Comparison of ENCODE assay signal across 1 cellular context in the genomic region with DNA sequence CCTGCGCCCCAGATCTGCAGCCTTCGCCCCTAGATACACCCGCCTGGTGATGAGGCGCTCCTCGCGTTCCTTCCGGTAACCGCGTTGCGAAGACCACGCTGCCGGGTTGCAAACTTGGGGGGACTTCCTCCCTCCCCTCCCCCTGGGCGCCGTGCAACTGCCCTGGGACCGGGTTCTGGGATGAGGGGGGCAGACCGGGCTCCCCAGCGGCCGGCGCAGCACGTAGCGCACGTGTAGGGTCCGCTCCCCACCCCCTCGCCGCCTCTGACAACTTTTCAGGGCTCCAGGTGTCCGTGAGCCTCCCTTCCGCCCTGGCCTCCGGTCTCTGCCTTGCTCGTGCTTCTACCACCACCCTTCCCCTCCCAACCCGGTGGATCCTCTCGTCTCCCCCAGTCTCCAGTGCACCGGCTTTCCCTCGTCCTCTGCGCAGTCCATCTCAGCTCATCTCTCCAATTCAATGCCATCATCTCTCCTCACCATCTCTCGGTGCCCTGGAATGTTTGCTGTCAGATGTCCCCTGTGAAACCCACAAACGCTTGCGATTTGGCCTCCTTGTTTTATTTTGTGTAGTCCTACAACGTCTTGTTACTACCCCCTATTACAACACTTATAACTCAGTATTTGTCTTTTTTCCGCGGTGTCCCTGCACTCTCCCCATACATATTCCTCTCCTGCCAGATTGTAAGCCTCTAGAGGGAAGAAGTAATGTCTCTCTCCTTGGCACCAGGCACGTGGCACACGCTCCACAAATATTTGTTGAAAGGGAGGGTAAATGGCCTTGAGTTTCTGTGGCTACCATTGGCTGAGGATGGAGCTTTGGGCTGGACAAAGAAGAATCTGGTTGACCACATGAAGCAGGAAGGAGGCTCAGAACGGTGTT.
TF ChIP-seq lines count a peak whose summit lies in the region.

No MANE protein-coding gene starts in this region.

TF ChIP-seq in GM12878, 131 proteins besides CTCF, POLR2A, EP300 and RAD21 (continued from another document):
- peak; percentile 29; the same call in 1 of the 2 replicates for TF ChIP-seq ZNF687 (IDR thresholded peaks at IDR 0.05)
- TF ChIP-seq, protein P1, sequence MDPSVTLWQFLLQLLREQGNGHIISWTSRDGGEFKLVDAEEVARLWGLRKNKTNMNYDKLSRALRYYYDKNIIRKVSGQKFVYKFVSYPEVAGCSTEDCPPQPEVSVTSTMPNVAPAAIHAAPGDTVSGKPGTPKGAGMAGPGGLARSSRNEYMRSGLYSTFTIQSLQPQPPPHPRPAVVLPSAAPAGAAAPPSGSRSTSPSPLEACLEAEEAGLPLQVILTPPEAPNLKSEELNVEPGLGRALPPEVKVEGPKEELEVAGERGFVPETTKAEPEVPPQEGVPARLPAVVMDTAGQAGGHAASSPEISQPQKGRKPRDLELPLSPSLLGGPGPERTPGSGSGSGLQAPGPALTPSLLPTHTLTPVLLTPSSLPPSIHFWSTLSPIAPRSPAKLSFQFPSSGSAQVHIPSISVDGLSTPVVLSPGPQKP (IDR thresholded peaks at IDR 0.05; ENCODE audit: low read depth, low read length): peak; percentile 52; the same call in 1 of the 2 replicates
- no peak for TF ChIP-seq NR2F1 (conservative IDR thresholded peaks at IDR 0.05)
- TF ChIP-seq NFIC (IDR thresholded peaks at IDR 0.05; ENCODE audit: low read depth, low read length): no peak
- TF ChIP-seq ZSCAN29 (IDR thresholded peaks at IDR 0.05): no peak
- TF ChIP-seq, protein P2, sequence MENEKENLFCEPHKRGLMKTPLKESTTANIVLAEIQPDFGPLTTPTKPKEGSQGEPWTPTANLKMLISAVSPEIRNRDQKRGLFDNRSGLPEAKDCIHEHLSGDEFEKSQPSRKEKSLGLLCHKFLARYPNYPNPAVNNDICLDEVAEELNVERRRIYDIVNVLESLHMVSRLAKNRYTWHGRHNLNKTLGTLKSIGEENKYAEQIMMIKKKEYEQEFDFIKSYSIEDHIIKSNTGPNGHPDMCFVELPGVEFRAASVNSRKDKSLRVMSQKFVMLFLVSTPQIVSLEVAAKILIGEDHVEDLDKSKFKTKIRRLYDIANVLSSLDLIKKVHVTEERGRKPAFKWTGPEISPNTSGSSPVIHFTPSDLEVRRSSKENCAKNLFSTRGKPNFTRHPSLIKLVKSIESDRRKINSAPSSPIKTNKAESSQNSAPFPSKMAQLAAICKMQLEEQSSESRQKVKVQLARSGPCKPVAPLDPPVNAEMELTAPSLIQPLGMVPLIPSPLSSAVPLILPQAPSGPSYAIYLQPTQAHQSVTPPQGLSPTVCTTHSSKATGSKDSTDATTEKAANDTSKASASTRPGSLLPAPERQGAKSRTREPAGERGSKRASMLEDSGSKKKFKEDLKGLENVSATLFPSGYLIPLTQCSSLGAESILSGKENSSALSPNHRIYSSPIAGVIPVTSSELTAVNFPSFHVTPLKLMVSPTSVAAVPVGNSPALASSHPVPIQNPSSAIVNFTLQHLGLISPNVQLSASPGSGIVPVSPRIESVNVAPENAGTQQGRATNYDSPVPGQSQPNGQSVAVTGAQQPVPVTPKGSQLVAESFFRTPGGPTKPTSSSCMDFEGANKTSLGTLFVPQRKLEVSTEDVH (IDR thresholded peaks at IDR 0.05; ENCODE audit: low read depth, partially characterized antibody): no peak
- no peak for TF ChIP-seq NR2C1 (IDR thresholded peaks at IDR 0.05)
- no peak for TF ChIP-seq HDAC6 (IDR thresholded peaks at IDR 0.05; ENCODE audit: unreplicated experiment)
- no peak for TF ChIP-seq ZZZ3 (IDR thresholded peaks at IDR 0.05; ENCODE audit: control insufficient read depth, insufficient read length, low read depth)
- TF ChIP-seq EED (IDR thresholded peaks at IDR 0.05; ENCODE audit: low read depth): no peak
- no peak for TF ChIP-seq KDM1A (IDR thresholded peaks at IDR 0.05; ENCODE audit: borderline replicate concordance)
- no peak for TF ChIP-seq ZNF207 (IDR thresholded peaks at IDR 0.05; ENCODE audit: borderline replicate concordance)
- TF ChIP-seq SIN3A (IDR thresholded peaks at IDR 0.05; ENCODE audit: low read depth, low read length): no peak
- peak; percentile 3; the same call in 1 of the 2 replicates for TF ChIP-seq IKZF1 (conservative IDR thresholded peaks at IDR 0.05)
- TF ChIP-seq FOXK2 (IDR thresholded peaks at IDR 0.05): no peak
- TF ChIP-seq TCF7 (IDR thresholded peaks at IDR 0.05; ENCODE audit: borderline replicate concordance): no peak
- no peak for TF ChIP-seq SREBF2 (IDR thresholded peaks at IDR 0.05; ENCODE audit: low read length)
- no peak for TF ChIP-seq BCLAF1 (IDR thresholded peaks at IDR 0.05)
- no peak for TF ChIP-seq MTA3 (IDR thresholded peaks at IDR 0.05; ENCODE audit: borderline replicate concordance, low read length)
- TF ChIP-seq CHD1 (IDR thresholded peaks at IDR 0.05; ENCODE audit: low read depth, low read length): no peak
- peak; percentile 54 for TF ChIP-seq CHD2 (IDR thresholded peaks at IDR 0.05; ENCODE audit: borderline replicate concordance, low read depth, low read length)
- TF ChIP-seq ZNF274 (IDR thresholded peaks at IDR 0.05; ENCODE audit: insufficient read depth, insufficient read length): no peak
- TF ChIP-seq, protein P3, sequence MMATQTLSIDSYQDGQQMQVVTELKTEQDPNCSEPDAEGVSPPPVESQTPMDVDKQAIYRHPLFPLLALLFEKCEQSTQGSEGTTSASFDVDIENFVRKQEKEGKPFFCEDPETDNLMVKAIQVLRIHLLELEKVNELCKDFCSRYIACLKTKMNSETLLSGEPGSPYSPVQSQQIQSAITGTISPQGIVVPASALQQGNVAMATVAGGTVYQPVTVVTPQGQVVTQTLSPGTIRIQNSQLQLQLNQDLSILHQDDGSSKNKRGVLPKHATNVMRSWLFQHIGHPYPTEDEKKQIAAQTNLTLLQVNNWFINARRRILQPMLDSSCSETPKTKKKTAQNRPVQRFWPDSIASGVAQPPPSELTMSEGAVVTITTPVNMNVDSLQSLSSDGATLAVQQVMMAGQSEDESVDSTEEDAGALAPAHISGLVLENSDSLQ (IDR thresholded peaks at IDR 0.05): no peak
- no peak for TF ChIP-seq SIX5 (IDR thresholded peaks at IDR 0.05; ENCODE audit: low read depth, low read length, severe bottlenecking)
- no peak for TF ChIP-seq ATF7 (IDR thresholded peaks at IDR 0.05; ENCODE audit: low read depth)
- no peak for TF ChIP-seq POLR2AphosphoS2 (IDR thresholded peaks at IDR 0.05; ENCODE audit: low read depth, low read length)
- TF ChIP-seq MXI1 (IDR thresholded peaks at IDR 0.05; ENCODE audit: low read depth, low read length): peak; percentile 84; the same call in 1 of the 2 replicates
- TF ChIP-seq PML (IDR thresholded peaks at IDR 0.05; ENCODE audit: low read length): no peak
- TF ChIP-seq NBN (IDR thresholded peaks at IDR 0.05): no peak
- no peak for TF ChIP-seq FOXM1 (IDR thresholded peaks at IDR 0.05; ENCODE audit: low read depth, low read length)
- 0 out of 2 replicates have a peak, but pooled peaks have one; percentile 29 for TF ChIP-seq GATAD2B (conservative IDR thresholded peaks at IDR 0.05; ENCODE audit: low read depth)
- TF ChIP-seq ZNF384 (IDR thresholded peaks at IDR 0.05; ENCODE audit: borderline replicate concordance, low read depth, low read length): no peak
- TF ChIP-seq MYB (IDR thresholded peaks at IDR 0.05; ENCODE audit: borderline replicate concordance, low read depth, low read length): no peak
- TF ChIP-seq, protein P4, sequence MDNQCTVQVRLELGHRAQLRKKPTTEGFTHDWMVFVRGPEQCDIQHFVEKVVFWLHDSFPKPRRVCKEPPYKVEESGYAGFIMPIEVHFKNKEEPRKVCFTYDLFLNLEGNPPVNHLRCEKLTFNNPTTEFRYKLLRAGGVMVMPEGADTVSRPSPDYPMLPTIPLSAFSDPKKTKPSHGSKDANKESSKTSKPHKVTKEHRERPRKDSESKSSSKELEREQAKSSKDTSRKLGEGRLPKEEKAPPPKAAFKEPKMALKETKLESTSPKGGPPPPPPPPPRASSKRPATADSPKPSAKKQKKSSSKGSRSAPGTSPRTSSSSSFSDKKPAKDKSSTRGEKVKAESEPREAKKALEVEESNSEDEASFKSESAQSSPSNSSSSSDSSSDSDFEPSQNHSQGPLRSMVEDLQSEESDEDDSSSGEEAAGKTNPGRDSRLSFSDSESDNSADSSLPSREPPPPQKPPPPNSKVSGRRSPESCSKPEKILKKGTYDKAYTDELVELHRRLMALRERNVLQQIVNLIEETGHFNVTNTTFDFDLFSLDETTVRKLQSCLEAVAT (IDR thresholded peaks at IDR 0.05): no peak
- TF ChIP-seq RFX5 (IDR thresholded peaks at IDR 0.05; ENCODE audit: low read depth, low read length): no peak
- no peak for TF ChIP-seq CBFB (IDR thresholded peaks at IDR 0.05; ENCODE audit: low read depth)
- TF ChIP-seq MEF2B (IDR thresholded peaks at IDR 0.05; ENCODE audit: partially characterized antibody, poor library complexity, severe bottlenecking): peak; percentile 18
- no peak for TF ChIP-seq SMAD1 (IDR thresholded peaks at IDR 0.05; ENCODE audit: low read depth, partially characterized antibody)
- no peak for TF ChIP-seq GABPA (IDR thresholded peaks at IDR 0.05; ENCODE audit: low read depth)
- no peak for TF ChIP-seq MEF2A (IDR thresholded peaks at IDR 0.05; ENCODE audit: insufficient read depth, low read depth, low read length)
- no peak for TF ChIP-seq TCF3 (IDR thresholded peaks at IDR 0.05; ENCODE audit: borderline replicate concordance, insufficient read depth, low read depth, low read length)
- TF ChIP-seq TBL1XR1 (IDR thresholded peaks at IDR 0.05; ENCODE audit: low read depth, low read length): no peak
- TF ChIP-seq RELB (IDR thresholded peaks at IDR 0.05; ENCODE audit: low read depth): no peak; the same call in 1 of the 2 replicates
